ENCODE assay signal across 1 cellular context in the genomic region with DNA sequence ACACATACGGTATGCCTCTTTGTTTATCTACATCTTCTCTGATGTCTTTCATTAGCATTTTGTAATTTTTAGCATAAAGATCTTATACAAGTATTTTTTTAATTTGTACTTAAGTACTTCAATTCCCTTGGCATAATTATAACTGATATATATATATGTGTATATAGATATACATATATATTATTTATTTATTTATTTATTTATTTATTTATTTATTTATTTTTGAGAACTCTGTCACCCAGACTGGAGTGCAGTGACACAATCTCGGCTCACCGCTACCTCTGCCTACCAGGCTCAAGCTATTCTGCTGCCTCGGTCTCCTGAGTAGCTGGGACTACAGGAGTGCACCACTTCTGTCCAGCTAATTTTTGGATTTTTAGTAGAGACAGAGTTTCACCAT.
TF ChIP-seq lines count a peak whose summit lies in the region.

No MANE protein-coding gene starts in this region.

TF ChIP-seq in HEK293, 187 proteins besides CTCF, POLR2A, EP300 and RAD21 (continued from another document):
- TF ChIP-seq, protein P1, sequence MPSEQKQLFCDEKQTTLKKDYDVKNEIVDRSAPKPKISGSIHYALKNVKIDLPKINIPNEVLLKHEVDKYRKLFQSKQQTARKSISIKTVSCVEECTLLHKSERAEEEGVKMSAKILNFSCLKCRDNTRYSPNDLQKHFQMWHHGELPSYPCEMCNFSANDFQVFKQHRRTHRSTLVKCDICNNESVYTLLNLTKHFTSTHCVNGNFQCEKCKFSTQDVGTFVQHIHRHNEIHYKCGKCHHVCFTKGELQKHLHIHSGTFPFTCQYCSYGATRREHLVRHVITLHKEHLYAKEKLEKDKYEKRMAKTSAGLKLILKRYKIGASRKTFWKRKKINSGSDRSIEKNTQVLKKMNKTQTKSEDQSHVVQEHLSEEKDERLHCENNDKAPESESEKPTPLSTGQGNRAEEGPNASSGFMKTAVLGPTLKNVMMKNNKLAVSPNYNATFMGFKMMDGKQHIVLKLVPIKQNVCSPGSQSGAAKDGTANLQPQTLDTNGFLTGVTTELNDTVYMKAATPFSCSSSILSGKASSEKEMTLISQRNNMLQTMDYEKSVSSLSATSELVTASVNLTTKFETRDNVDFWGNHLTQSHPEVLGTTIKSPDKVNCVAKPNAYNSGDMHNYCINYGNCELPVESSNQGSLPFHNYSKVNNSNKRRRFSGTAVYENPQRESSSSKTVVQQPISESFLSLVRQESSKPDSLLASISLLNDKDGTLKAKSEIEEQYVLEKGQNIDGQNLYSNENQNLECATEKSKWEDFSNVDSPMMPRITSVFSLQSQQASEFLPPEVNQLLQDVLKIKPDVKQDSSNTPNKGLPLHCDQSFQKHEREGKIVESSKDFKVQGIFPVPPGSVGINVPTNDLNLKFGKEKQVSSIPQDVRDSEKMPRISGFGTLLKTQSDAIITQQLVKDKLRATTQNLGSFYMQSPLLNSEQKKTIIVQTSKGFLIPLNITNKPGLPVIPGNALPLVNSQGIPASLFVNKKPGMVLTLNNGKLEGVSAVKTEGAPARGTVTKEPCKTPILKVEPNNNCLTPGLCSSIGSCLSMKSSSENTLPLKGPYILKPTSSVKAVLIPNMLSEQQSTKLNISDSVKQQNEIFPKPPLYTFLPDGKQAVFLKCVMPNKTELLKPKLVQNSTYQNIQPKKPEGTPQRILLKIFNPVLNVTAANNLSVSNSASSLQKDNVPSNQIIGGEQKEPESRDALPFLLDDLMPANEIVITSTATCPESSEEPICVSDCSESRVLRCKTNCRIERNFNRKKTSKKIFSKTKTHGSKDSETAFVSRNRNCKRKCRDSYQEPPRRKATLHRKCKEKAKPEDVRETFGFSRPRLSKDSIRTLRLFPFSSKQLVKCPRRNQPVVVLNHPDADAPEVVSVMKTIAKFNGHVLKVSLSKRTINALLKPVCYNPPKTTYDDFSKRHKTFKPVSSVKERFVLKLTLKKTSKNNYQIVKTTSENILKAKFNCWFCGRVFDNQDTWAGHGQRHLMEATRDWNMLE (tag by site-specific recombination; conservative IDR thresholded peaks at IDR 0.05; ENCODE audit: low read depth): peak; percentile 68
- TF ChIP-seq ZNF623 (tag by site-specific recombination; IDR thresholded peaks at IDR 0.05): peak; percentile 32; the same call in 1 of the 2 replicates
- TF ChIP-seq, protein P2, sequence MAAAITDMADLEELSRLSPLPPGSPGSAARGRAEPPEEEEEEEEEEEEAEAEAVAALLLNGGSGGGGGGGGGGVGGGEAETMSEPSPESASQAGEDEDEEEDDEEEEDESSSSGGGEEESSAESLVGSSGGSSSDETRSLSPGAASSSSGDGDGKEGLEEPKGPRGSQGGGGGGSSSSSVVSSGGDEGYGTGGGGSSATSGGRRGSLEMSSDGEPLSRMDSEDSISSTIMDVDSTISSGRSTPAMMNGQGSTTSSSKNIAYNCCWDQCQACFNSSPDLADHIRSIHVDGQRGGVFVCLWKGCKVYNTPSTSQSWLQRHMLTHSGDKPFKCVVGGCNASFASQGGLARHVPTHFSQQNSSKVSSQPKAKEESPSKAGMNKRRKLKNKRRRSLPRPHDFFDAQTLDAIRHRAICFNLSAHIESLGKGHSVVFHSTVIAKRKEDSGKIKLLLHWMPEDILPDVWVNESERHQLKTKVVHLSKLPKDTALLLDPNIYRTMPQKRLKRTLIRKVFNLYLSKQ (tag by site-specific recombination; IDR thresholded peaks at IDR 0.05; ENCODE audit: borderline replicate concordance): no peak
- no peak for TF ChIP-seq ZNF366 (tag by site-specific recombination; conservative IDR thresholded peaks at IDR 0.05)
- TF ChIP-seq ZFP69B (tag by site-specific recombination; IDR thresholded peaks at IDR 0.05): no peak
- TF ChIP-seq, protein P3, sequence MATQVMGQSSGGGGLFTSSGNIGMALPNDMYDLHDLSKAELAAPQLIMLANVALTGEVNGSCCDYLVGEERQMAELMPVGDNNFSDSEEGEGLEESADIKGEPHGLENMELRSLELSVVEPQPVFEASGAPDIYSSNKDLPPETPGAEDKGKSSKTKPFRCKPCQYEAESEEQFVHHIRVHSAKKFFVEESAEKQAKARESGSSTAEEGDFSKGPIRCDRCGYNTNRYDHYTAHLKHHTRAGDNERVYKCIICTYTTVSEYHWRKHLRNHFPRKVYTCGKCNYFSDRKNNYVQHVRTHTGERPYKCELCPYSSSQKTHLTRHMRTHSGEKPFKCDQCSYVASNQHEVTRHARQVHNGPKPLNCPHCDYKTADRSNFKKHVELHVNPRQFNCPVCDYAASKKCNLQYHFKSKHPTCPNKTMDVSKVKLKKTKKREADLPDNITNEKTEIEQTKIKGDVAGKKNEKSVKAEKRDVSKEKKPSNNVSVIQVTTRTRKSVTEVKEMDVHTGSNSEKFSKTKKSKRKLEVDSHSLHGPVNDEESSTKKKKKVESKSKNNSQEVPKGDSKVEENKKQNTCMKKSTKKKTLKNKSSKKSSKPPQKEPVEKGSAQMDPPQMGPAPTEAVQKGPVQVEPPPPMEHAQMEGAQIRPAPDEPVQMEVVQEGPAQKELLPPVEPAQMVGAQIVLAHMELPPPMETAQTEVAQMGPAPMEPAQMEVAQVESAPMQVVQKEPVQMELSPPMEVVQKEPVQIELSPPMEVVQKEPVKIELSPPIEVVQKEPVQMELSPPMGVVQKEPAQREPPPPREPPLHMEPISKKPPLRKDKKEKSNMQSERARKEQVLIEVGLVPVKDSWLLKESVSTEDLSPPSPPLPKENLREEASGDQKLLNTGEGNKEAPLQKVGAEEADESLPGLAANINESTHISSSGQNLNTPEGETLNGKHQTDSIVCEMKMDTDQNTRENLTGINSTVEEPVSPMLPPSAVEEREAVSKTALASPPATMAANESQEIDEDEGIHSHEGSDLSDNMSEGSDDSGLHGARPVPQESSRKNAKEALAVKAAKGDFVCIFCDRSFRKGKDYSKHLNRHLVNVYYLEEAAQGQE (tag by site-specific recombination; IDR thresholded peaks at IDR 0.05): peak; percentile 56; the same call in 1 of the 2 replicates
- TF ChIP-seq ZNF169 (tag by site-specific recombination; IDR thresholded peaks at IDR 0.05): no peak
- no peak for TF ChIP-seq ZNF311 (tag by site-specific recombination; IDR thresholded peaks at IDR 0.05; ENCODE audit: borderline replicate concordance)
- TF ChIP-seq, protein P4, sequence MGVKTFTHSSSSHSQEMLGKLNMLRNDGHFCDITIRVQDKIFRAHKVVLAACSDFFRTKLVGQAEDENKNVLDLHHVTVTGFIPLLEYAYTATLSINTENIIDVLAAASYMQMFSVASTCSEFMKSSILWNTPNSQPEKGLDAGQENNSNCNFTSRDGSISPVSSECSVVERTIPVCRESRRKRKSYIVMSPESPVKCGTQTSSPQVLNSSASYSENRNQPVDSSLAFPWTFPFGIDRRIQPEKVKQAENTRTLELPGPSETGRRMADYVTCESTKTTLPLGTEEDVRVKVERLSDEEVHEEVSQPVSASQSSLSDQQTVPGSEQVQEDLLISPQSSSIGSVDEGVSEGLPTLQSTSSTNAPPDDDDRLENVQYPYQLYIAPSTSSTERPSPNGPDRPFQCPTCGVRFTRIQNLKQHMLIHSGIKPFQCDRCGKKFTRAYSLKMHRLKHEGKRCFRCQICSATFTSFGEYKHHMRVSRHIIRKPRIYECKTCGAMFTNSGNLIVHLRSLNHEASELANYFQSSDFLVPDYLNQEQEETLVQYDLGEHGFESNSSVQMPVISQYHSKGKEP (tag by site-specific recombination; IDR thresholded peaks at IDR 0.05): no peak
- TF ChIP-seq, protein P5, sequence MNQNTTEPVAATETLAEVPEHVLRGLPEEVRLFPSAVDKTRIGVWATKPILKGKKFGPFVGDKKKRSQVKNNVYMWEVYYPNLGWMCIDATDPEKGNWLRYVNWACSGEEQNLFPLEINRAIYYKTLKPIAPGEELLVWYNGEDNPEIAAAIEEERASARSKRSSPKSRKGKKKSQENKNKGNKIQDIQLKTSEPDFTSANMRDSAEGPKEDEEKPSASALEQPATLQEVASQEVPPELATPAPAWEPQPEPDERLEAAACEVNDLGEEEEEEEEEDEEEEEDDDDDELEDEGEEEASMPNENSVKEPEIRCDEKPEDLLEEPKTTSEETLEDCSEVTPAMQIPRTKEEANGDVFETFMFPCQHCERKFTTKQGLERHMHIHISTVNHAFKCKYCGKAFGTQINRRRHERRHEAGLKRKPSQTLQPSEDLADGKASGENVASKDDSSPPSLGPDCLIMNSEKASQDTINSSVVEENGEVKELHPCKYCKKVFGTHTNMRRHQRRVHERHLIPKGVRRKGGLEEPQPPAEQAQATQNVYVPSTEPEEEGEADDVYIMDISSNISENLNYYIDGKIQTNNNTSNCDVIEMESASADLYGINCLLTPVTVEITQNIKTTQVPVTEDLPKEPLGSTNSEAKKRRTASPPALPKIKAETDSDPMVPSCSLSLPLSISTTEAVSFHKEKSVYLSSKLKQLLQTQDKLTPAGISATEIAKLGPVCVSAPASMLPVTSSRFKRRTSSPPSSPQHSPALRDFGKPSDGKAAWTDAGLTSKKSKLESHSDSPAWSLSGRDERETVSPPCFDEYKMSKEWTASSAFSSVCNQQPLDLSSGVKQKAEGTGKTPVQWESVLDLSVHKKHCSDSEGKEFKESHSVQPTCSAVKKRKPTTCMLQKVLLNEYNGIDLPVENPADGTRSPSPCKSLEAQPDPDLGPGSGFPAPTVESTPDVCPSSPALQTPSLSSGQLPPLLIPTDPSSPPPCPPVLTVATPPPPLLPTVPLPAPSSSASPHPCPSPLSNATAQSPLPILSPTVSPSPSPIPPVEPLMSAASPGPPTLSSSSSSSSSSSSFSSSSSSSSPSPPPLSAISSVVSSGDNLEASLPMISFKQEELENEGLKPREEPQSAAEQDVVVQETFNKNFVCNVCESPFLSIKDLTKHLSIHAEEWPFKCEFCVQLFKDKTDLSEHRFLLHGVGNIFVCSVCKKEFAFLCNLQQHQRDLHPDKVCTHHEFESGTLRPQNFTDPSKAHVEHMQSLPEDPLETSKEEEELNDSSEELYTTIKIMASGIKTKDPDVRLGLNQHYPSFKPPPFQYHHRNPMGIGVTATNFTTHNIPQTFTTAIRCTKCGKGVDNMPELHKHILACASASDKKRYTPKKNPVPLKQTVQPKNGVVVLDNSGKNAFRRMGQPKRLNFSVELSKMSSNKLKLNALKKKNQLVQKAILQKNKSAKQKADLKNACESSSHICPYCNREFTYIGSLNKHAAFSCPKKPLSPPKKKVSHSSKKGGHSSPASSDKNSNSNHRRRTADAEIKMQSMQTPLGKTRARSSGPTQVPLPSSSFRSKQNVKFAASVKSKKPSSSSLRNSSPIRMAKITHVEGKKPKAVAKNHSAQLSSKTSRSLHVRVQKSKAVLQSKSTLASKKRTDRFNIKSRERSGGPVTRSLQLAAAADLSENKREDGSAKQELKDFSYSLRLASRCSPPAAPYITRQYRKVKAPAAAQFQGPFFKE (tag by site-specific recombination; IDR thresholded peaks at IDR 0.05; ENCODE audit: borderline replicate concordance): no peak
- no peak for TF ChIP-seq ZSCAN30 (tag by site-specific recombination; IDR thresholded peaks at IDR 0.05)
- TF ChIP-seq ZNF394 (tag by site-specific recombination; IDR thresholded peaks at IDR 0.05; ENCODE audit: borderline replicate concordance): peak; percentile 80; the same call in 1 of the 2 replicates
- TF ChIP-seq, protein P6, sequence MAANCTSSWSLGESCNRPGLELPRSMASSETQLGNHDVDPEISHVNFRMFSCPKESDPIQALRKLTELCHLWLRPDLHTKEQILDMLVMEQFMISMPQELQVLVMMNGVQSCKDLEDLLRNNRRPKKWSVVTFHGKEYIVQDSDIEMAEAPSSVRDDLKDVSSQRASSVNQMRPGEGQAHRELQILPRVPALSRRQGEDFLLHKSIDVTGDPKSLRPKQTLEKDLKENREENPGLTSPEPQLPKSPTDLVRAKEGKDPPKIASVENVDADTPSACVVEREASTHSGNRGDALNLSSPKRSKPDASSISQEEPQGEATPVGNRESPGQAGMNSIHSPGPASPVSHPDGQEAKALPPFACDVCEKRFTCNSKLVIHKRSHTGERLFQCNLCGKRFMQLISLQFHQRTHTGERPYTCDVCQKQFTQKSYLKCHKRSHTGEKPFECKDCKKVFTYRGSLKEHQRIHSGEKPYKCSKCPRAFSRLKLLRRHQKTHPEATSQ (tag by site-specific recombination; IDR thresholded peaks at IDR 0.05): no peak
- TF ChIP-seq ZNF654 (tag by site-specific recombination; IDR thresholded peaks at IDR 0.05; ENCODE audit: low read depth): 0 out of 2 replicates have a peak, but pooled peaks have one; percentile 9
- no peak for TF ChIP-seq ZNF433 (tag by site-specific recombination; IDR thresholded peaks at IDR 0.05; ENCODE audit: low read depth)
- TF ChIP-seq ZNF350 (tag by site-specific recombination; IDR thresholded peaks at IDR 0.05): no peak
- TF ChIP-seq, protein P7, sequence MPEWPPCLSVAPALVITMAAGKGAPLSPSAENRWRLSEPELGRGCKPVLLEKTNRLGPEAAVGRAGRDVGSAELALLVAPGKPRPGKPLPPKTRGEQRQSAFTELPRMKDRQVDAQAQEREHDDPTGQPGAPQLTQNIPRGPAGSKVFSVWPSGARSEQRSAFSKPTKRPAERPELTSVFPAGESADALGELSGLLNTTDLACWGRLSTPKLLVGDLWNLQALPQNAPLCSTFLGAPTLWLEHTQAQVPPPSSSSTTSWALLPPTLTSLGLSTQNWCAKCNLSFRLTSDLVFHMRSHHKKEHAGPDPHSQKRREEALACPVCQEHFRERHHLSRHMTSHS (tag by site-specific recombination; IDR thresholded peaks at IDR 0.05): no peak
- TF ChIP-seq ZNF140 (tag by site-specific recombination; IDR thresholded peaks at IDR 0.05): peak; percentile 35; the same call in 1 of the 2 replicates
- TF ChIP-seq ZNF510 (tag by site-specific recombination; IDR thresholded peaks at IDR 0.05; ENCODE audit: insufficient replicate concordance): peak; percentile 31
- peak; percentile 52 for TF ChIP-seq ZBTB8A (tag by site-specific recombination; IDR thresholded peaks at IDR 0.05)
